28 cellular contexts compared by ENCODE assay signal in the genomic region with DNA sequence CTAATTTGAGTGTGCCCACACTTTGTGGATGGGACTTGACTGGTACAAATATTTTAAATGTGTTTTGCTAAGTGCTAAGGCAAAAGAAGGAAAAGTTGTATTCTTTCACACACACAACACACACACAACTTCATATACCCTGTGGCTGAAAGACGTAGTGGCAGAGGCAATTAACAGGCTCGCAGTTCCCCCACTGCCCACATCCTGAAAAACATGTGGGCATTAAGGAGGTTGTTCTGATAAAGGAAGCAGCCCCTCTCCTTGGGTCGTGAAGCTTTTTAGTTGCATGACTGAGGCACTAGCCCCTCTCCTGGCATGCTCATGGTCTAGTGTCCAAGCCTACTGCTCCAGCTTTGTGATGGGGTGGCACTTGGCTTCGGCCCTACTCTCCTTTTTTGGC. TPM values are rescaled to one million over a fixed set of nuclear protein-coding genes. Genes with fewer than 3 reads are reported as not detected.
"Had no signal": no experiment of that assay in that cellular context is flagged by ENCODE, and none has a peak within 500 bp of the region (broad histone marks: within the 10 kb centered on the region; RNA-seq: fewer than 3 reads in every experiment).

No MANE protein-coding gene starts in this region.

- DNase-seq: activated CD4-positive, alpha-beta T cell treated with anti-CD3 and anti-CD28 coated beads, Interleukin-2, amount 50 U/mL, for 1 hour; activated gamma-delta T cell treated with Interleukin-2 at 50 U/mL for 16 hours; adrenal gland; brain microvascular endothelial cell; caudate nucleus; effector CD4-positive, alpha-beta T cell; foreskin keratinocyte; naive thymus-derived CD4-positive, alpha-beta T cell; ovary; stimulated activated CD4-positive, alpha-beta T cell treated with anti-CD3 and anti-CD28 coated beads, Interleukin-2, amount 100 ng/mL, for 48 hours; stimulated activated CD8-positive, alpha-beta memory T cell treated with anti-CD3 and anti-CD28 coated beads, Interleukin-4, amount 100 ng/mL, for 48 hours; stimulated activated naive CD4-positive, alpha-beta T cell treated with Interleukin-2 at 50 U/mL for 16 hours; T-helper 1 cell had no signal

- H3K27ac ChIP-seq: adrenal gland, ascending aorta, brain microvascular endothelial cell, foreskin keratinocyte, neutrophil, ovary, prostate gland, thoracic aorta, vagina had no signal

- H3K27ac Mint-ChIP-seq: activated naive CD4-positive, alpha-beta T cell treated with anti-CD3 and anti-CD28 coated beads, Interleukin-2, amount 50 U/mL, for 24 hours; dendritic cell treated with granulocyte-macrophage colony-stimulating factor and Interleukin-4, amounts not matched to agents 40 ng/mL and 50 ng/mL, for 4 days; naive thymus-derived CD4-positive, alpha-beta T cell; type B pancreatic cell had no signal

- ATAC-seq: activated CD4-positive, CD25-positive, alpha-beta regulatory T cell treated with anti-CD3 and anti-CD28 coated beads, Interleukin-2, amount 50 U/mL, for 24 hours; foreskin keratinocyte; left lobe of liver; naive thymus-derived CD4-positive, alpha-beta T cell had no signal

- H3K4me3 ChIP-seq: adrenal gland, ascending aorta, ovary, prostate gland, thoracic aorta, vagina had no signal

- H3K9me3 ChIP-seq: adrenal gland, ascending aorta, neutrophil, ovary, prostate gland, thoracic aorta, vagina had no signal

- H3K27me3 Mint-ChIP-seq: dendritic cell treated with granulocyte-macrophage colony-stimulating factor and Interleukin-4, amounts not matched to agents 40 ng/mL and 50 ng/mL, for 4 days; type B pancreatic cell had no signal

- H3K9me3 Mint-ChIP-seq: type B pancreatic cell had no signal

- H3K4me1 Mint-ChIP-seq: activated naive CD4-positive, alpha-beta T cell treated with anti-CD3 and anti-CD28 coated beads, Interleukin-2, amount 50 U/mL, for 24 hours had no signal

- H3K27me3 ChIP-seq: adrenal gland, ascending aorta, brain microvascular endothelial cell, foreskin keratinocyte, neutrophil, ovary, vagina had no signal

- H3K36me3 ChIP-seq: ovary had no signal

- H3K4me1 ChIP-seq: adrenal gland, ascending aorta, foreskin keratinocyte, prostate gland, vagina had no signal

- H3K4me3 Mint-ChIP-seq: activated naive CD4-positive, alpha-beta T cell treated with anti-CD3 and anti-CD28 coated beads, Interleukin-2, amount 50 U/mL, for 24 hours; dendritic cell treated with granulocyte-macrophage colony-stimulating factor and Interleukin-4, amounts not matched to agents 40 ng/mL and 50 ng/mL, for 4 days; naive thymus-derived CD4-positive, alpha-beta T cell; type B pancreatic cell had no signal

RNA-seq across cellular contexts. Expression of a gene that starts 14.3 kb away (rescaled TPM):
- total RNA-seq: activated CD8-positive, alpha-beta memory T cell treated with anti-CD3 and anti-CD28 coated beads for 36 hours; adrenal gland; ascending aorta; epithelial cell of proximal tubule; foreskin keratinocyte; glomerular endothelial cell; kidney epithelial cell; left lobe of liver; lung microvascular endothelial cell; naive thymus-derived CD4-positive, alpha-beta T cell; ovary; thoracic aorta; vagina had no signal
